ENCODE assay signal across 21 cellular contexts in the genomic region with DNA sequence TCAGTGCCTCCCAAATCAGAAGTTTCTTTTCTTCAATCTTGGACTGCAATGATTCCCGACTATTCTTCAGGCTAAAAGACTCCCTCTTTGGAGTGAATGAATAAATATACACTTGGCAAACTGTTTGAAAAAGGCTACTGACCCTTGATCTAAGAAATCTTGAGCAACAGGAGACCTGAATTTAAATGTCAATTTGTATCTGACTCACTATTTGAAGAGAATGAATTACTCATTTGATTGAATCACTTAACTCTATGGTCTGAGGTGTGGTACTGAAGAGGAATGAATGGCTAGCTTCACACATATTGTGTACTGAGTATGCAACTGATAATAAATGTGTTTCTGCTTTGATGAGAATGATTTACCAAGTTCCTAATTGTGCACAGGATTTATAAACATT. TPM values are rescaled to one million over a fixed set of nuclear protein-coding genes. Genes with fewer than 3 reads are reported as not detected.
DNase-seq lines count a peak whose midpoint lies in the region; ATAC-seq and TF ChIP-seq lines count a peak whose summit lies in the region.
"Had no signal": no experiment of that assay in that cellular context is flagged by ENCODE, and none has a peak within 500 bp of the region (broad histone marks: within the 10 kb centered on the region; RNA-seq: fewer than 3 reads in every experiment).

No MANE protein-coding gene starts in this region.

- TF ChIP-seq CTCF in epithelial cell of esophagus (IDR thresholded peaks at IDR 0.05; ENCODE audit: insufficient read depth, low read depth, low read length, missing control alignments): no peak
- TF ChIP-seq CTCF in mucosa of descending colon (IDR thresholded peaks at IDR 0.05): no peak

- CTCF ChIA-PET in activated CD8-positive, alpha-beta memory T cell treated with anti-CD3 and anti-CD28 coated beads, Interleukin-2, amount 10 ng/mL, durations not matched to agents 7 days and 5 days (lab: Charles Lee): no interaction called here

- no peaks in the 10 kb centered on the region for H3K36me3 ChIP-seq in mucosa of descending colon (ENCODE audit: low read depth)
- H3K36me3 ChIP-seq: gastroesophageal sphincter, sigmoid colon had no signal

- peak; percentile 36 for DNase-seq in DMS53 (lab: John Stamatoyannopoulos, UW)
- DNase-seq in NCI-H69 (lab: John Stamatoyannopoulos, UW): peak; percentile 55
- peak; percentile 81 for DNase-seq in epithelial cell of esophagus (ENCODE audit: low read depth)
- no peak for DNase-seq in mucosa of descending colon
- no peak for DNase-seq in activated CD8-positive, alpha-beta memory T cell treated with anti-CD3 and anti-CD28 coated beads, Interleukin-2, amount 10 ng/mL, durations not matched to agents 7 days and 5 days
- no peak for DNase-seq in dedifferentiated amniotic fluid mesenchymal stem cell (ENCODE audit: extremely low spot score)
- DNase-seq: activated CD4-positive, alpha-beta T cell treated with anti-CD3 and anti-CD28 coated beads, Interleukin-2, amount 10 ng/mL, durations not matched to agents 7 days and 5 days; activated CD8-positive, alpha-beta memory T cell treated with anti-CD3 and anti-CD28 coated beads, Interleukin-2, amount 50 U/mL, for 48 hours; activated gamma-delta T cell; amniotic stem cell; DMS79 treated with DMSO at 0.1 percent for 48 hours; erythroblast; NCI-H1417; NCI-H748 treated with DMSO at 0.1 percent for 48 hours; sigmoid colon had no signal

- no peaks in the 10 kb centered on the region for H3K9me3 Mint-ChIP-seq in activated CD8-positive, alpha-beta memory T cell treated with anti-CD3 and anti-CD28 coated beads, Interleukin-2, amount 10 ng/mL, durations not matched to agents 7 days and 5 days (ENCODE audit: low read depth)
- H3K9me3 Mint-ChIP-seq: activated CD4-positive, alpha-beta T cell treated with anti-CD3 and anti-CD28 coated beads, Interleukin-2, amount 10 ng/mL, durations not matched to agents 7 days and 5 days; nephron; stimulated activated effector memory CD8-positive, alpha-beta T cell treated with anti-CD3 and anti-CD28 coated beads, Interleukin-12 subunit alpha, Interleukin-12 subunit beta, amount 100 ng/mL, for 72 hours had no signal

- H3K9me3 ChIP-seq in mucosa of descending colon: no peaks in the 10 kb centered on the region
- H3K9me3 ChIP-seq: gastroesophageal sphincter, sigmoid colon had no signal

- peaks cover 2% of the 10 kb centered on the region for H3K36me3 Mint-ChIP-seq in activated CD8-positive, alpha-beta memory T cell treated with anti-CD3 and anti-CD28 coated beads, Interleukin-2, amount 10 ng/mL, durations not matched to agents 7 days and 5 days

- intact Hi-C loops in mucosa of descending colon (cut with DNase I, micrococcal nuclease): loop anchor here in 1 of 2 donors (10.0 kb wide), 1 partner anchor 77 kb away; no protein-coding TSS in a partner anchor

- no peak overlapping the region for H3K4me3 ChIP-seq in epithelial cell of esophagus (ENCODE audit: low read length)
- no peak overlapping the region for H3K4me3 ChIP-seq in mucosa of descending colon
- H3K4me3 ChIP-seq: gastroesophageal sphincter, sigmoid colon had no signal

- no peak overlapping the region for H3K4me3 Mint-ChIP-seq in activated CD8-positive, alpha-beta memory T cell treated with anti-CD3 and anti-CD28 coated beads, Interleukin-2, amount 10 ng/mL, durations not matched to agents 7 days and 5 days
- H3K4me3 Mint-ChIP-seq: activated CD4-positive, alpha-beta T cell treated with anti-CD3 and anti-CD28 coated beads, Interleukin-2, amount 10 ng/mL, durations not matched to agents 7 days and 5 days; nephron; stimulated activated effector memory CD8-positive, alpha-beta T cell treated with anti-CD3 and anti-CD28 coated beads, Interleukin-12 subunit alpha, Interleukin-12 subunit beta, amount 100 ng/mL, for 72 hours had no signal

- peak; percentile 26 for ATAC-seq in mucosa of descending colon
- no peak for ATAC-seq in GM18870 (IDR thresholded peaks at IDR 0.05; ENCODE audit: unreplicated experiment)
- ATAC-seq in activated CD8-positive, alpha-beta memory T cell treated with anti-CD3 and anti-CD28 coated beads, Interleukin-2, amount 10 ng/mL, durations not matched to agents 7 days and 5 days: no peak
- ATAC-seq in GM21515 (IDR thresholded peaks at IDR 0.05; ENCODE audit: unreplicated experiment): no peak
- ATAC-seq: gastroesophageal sphincter; stimulated activated effector memory CD8-positive, alpha-beta T cell treated with anti-CD3 and anti-CD28 coated beads, Interleukin-12 subunit alpha, Interleukin-12 subunit beta, amount 100 ng/mL, for 72 hours had no signal

- H3K27me3 Mint-ChIP-seq in activated CD8-positive, alpha-beta memory T cell treated with anti-CD3 and anti-CD28 coated beads, Interleukin-2, amount 10 ng/mL, durations not matched to agents 7 days and 5 days: peaks cover 14% of the 10 kb centered on the region

- no peak overlapping the region for H3K27ac Mint-ChIP-seq in activated CD8-positive, alpha-beta memory T cell treated with anti-CD3 and anti-CD28 coated beads, Interleukin-2, amount 10 ng/mL, durations not matched to agents 7 days and 5 days
- H3K27ac Mint-ChIP-seq: activated CD4-positive, alpha-beta T cell treated with anti-CD3 and anti-CD28 coated beads, Interleukin-2, amount 10 ng/mL, durations not matched to agents 7 days and 5 days; stimulated activated effector memory CD8-positive, alpha-beta T cell treated with anti-CD3 and anti-CD28 coated beads, Interleukin-12 subunit alpha, Interleukin-12 subunit beta, amount 100 ng/mL, for 72 hours had no signal

- H3K4me1 ChIP-seq in mucosa of descending colon (ENCODE audit: low read depth): peaks cover 3% of the 10 kb centered on the region
- H3K4me1 ChIP-seq: parathyroid adenoma had no signal

- H3K4me1 Mint-ChIP-seq in activated CD8-positive, alpha-beta memory T cell treated with anti-CD3 and anti-CD28 coated beads, Interleukin-2, amount 10 ng/mL, durations not matched to agents 7 days and 5 days: peaks cover 9% of the 10 kb centered on the region
- H3K4me1 Mint-ChIP-seq: nephron had no signal

RNA-seq across cellular contexts. Expression of a gene that starts 4.6 kb away (rescaled TPM):
- 10 to 100 TPM; 62.7 to 69.9 (median 66.4) TPM for total RNA-seq in mucosa of descending colon
- total RNA-seq in activated CD8-positive, alpha-beta memory T cell treated with anti-CD3 and anti-CD28 coated beads, Interleukin-2, amount 10 ng/mL, durations not matched to agents 7 days and 5 days: 10 to 100 TPM; 80.2 to 87.8 TPM

RNA-seq across cellular contexts. Expression of a gene that starts 49.5 kb away (rescaled TPM):
- total RNA-seq in mucosa of descending colon: 1 to 10 TPM in 1 of 3 donors, under 1 TPM in 2; 0.29 to 3.6 (median 0.87) TPM
- total RNA-seq in activated CD8-positive, alpha-beta memory T cell treated with anti-CD3 and anti-CD28 coated beads, Interleukin-2, amount 10 ng/mL, durations not matched to agents 7 days and 5 days: not detected
- total RNA-seq: activated CD4-positive, alpha-beta T cell treated with anti-CD3 and anti-CD28 coated beads, Interleukin-2, amount 10 ng/mL, durations not matched to agents 7 days and 5 days had no signal

Comparison
In these comparisons a context has a peak if more than half of its experiments do, and no peak if none do; other contexts are left out.
1. DNase-seq: peak in DMS53 (single experiment), NCI-H69 (single experiment) and epithelial cell of esophagus (single experiment); none in mucosa of descending colon (0 of 3), activated CD8-positive, alpha-beta memory T cell treated with anti-CD3 and anti-CD28 coated beads, Interleukin-2, amount 10 ng/mL, durations not matched to agents 7 days and 5 days (single experiment) and dedifferentiated amniotic fluid mesenchymal stem cell (single experiment).